2 cellular contexts compared by ENCODE assay signal in genomic region chr19:51946602-51947001, GRCh38.
TF ChIP-seq lines count a peak whose summit lies in the region.

No MANE protein-coding gene starts in this region.

TF ChIP-seq in A549, 52 proteins besides CTCF, POLR2A, EP300 and RAD21:
- TF ChIP-seq ZNF302 (CRISPR knock-in tag; IDR thresholded peaks at IDR 0.05): no peak
- no peak for TF ChIP-seq REST (IDR thresholded peaks at IDR 0.05)
- peak; percentile 74 for TF ChIP-seq MAFK (IDR thresholded peaks at IDR 0.05; ENCODE audit: partially characterized antibody)
- no peak for TF ChIP-seq FOSB (CRISPR knock-in tag; IDR thresholded peaks at IDR 0.05)

TF ChIP-seq in IMR-90, 13 proteins besides CTCF, POLR2A, EP300 and RAD21:
- TF ChIP-seq MAFK (IDR thresholded peaks at IDR 0.05; ENCODE audit: low read depth, low read length) (peak; percentile 37; the same call in 1 of the 2 replicates), RFX5 (IDR thresholded peaks at IDR 0.05; ENCODE audit: low read depth, low read length) (no peak)
